11 cellular contexts compared by ENCODE assay signal in genomic region chr1:159055181-159055621, GRCh38. TPM values are rescaled to one million over a fixed set of nuclear protein-coding genes. Genes with fewer than 3 reads are reported as not detected.
DNase-seq lines count a peak whose midpoint lies in the region; ATAC-seq lines count a peak whose summit lies in the region.
"Had no signal": no experiment of that assay in that cellular context is flagged by ENCODE, and none has a peak within 500 bp of the region (broad histone marks: within the 10 kb centered on the region; RNA-seq: fewer than 3 reads in every experiment).

No MANE protein-coding gene starts in this region.

- no peak overlapping the region for H3K4me3 ChIP-seq in naive thymus-derived CD4-positive, alpha-beta T cell (ENCODE audit: low read length)

- H3K4me1 Mint-ChIP-seq in T-helper 1 cell treated with Interleukin-12 subunit alpha and Interleukin-12 subunit beta and Interleukin-4 antibody, amounts not matched to agents 30 μg/mL and 1 μg/mL, for 36 hours (ENCODE audit: low read depth), result peaks cover 32% of the 10 kb centered on the region
- peaks cover 15 to 49% (median 28%) of the 10 kb centered on the region in 7 donors for H3K4me1 Mint-ChIP-seq in naive thymus-derived CD4-positive, alpha-beta T cell

- peaks cover 17 to 60% (median 47%) of the 10 kb centered on the region in 3 experiments for H3K36me3 ChIP-seq in naive thymus-derived CD4-positive, alpha-beta T cell (ENCODE audit: control insufficient read depth in 2 of 3, insufficient read depth in 3 of 3, low read length in 3 of 3)

- H3K27me3 ChIP-seq in naive thymus-derived CD4-positive, alpha-beta T cell (ENCODE audit: control insufficient read depth in 2 of 2, insufficient read depth in 2 of 2, low read length in 2 of 2), result no peaks in the 10 kb centered on the region

- DNase-seq in T-helper 1 cell (no peak), NOMO-1 treated with DMSO at 0.1 percent for 48 hours (lab: John Stamatoyannopoulos, UW; ENCODE audit: unreplicated experiment) (peak; percentile 88), hypothalamus (lab: John Stamatoyannopoulos, UW) (no peak), D341Med (ENCODE audit: low spot score) (no peak)
- no peak for DNase-seq in activated naive CD4-positive, alpha-beta T cell treated with anti-CD3 and anti-CD28 coated beads, Interleukin-2, amount 50 U/mL, for 72 hours (ENCODE audit: low spot score in 2 of 2)
- DNase-seq in naive thymus-derived CD4-positive, alpha-beta T cell, result no peak
- DNase-seq in stimulated activated CD4-positive, alpha-beta T cell treated with anti-CD3 and anti-CD28 coated beads, Interleukin-2, amount 100 ng/mL, for 24 hours, result no peak
- DNase-seq: Karpas-422, retina had no signal

- CTCF ChIA-PET in naive thymus-derived CD4-positive, alpha-beta T cell (lab: Charles Lee), result interaction anchor here (1.0 kb wide), 1 partner anchor 16 kb away, joined by 3 read pairs; no protein-coding TSS in a partner anchor

- no peaks in the 10 kb centered on the region for H3K9me3 Mint-ChIP-seq in T-helper 1 cell treated with Interleukin-12 subunit alpha and Interleukin-12 subunit beta and Interleukin-4 antibody, amounts not matched to agents 30 μg/mL and 1 μg/mL, for 36 hours
- H3K9me3 Mint-ChIP-seq in activated naive CD4-positive, alpha-beta T cell treated with anti-CD3 and anti-CD28 coated beads, Interleukin-2, amount 50 U/mL, for 72 hours, result no peaks in the 10 kb centered on the region
- H3K9me3 Mint-ChIP-seq in naive thymus-derived CD4-positive, alpha-beta T cell, result no peaks in the 10 kb centered on the region

- H3K27me3 Mint-ChIP-seq in T-helper 1 cell treated with Interleukin-12 subunit alpha and Interleukin-12 subunit beta and Interleukin-4 antibody, amounts not matched to agents 30 μg/mL and 1 μg/mL, for 36 hours (ENCODE audit: low read depth), result no peaks in the 10 kb centered on the region
- H3K27me3 Mint-ChIP-seq in naive thymus-derived CD4-positive, alpha-beta T cell, result no peaks in the 10 kb centered on the region

- no peak for ATAC-seq in activated naive CD4-positive, alpha-beta T cell treated with anti-CD3 and anti-CD28 coated beads, Interleukin-2, amount 50 U/mL, for 72 hours
- peak; percentile 45 for ATAC-seq in naive thymus-derived CD4-positive, alpha-beta T cell
- ATAC-seq: HCT116 had no signal

- peak overlapping the region; percentile 58 for H3K27ac Mint-ChIP-seq in T-helper 1 cell treated with Interleukin-12 subunit alpha and Interleukin-12 subunit beta and Interleukin-4 antibody, amounts not matched to agents 30 μg/mL and 1 μg/mL, for 36 hours
- peak overlapping the region; percentile 39 to 65 for H3K27ac Mint-ChIP-seq in activated naive CD4-positive, alpha-beta T cell treated with anti-CD3 and anti-CD28 coated beads, Interleukin-2, amount 50 U/mL, for 72 hours
- H3K27ac Mint-ChIP-seq in naive thymus-derived CD4-positive, alpha-beta T cell, result peak overlapping the region in 7 of 9 donors; percentile 3 to 70 (median 43)

- H3K9me3 ChIP-seq in naive thymus-derived CD4-positive, alpha-beta T cell (ENCODE audit: control insufficient read depth in 2 of 3, low read length in 3 of 3), result no peaks in the 10 kb centered on the region

- peaks cover 0 to 12% of the 10 kb centered on the region in 2 donors for H3K4me1 ChIP-seq in naive thymus-derived CD4-positive, alpha-beta T cell (ENCODE audit: control insufficient read depth in 2 of 2, insufficient read depth in 2 of 2, low read length in 2 of 2)

- POLR2A ChIA-PET in naive thymus-derived CD4-positive, alpha-beta T cell (lab: Charles Lee), result interaction anchor here (0.8 kb wide), 1 partner anchor 12 kb away, joined by 3 read pairs; no protein-coding TSS in a partner anchor

- peaks cover 60% of the 10 kb centered on the region for H3K36me3 Mint-ChIP-seq in T-helper 1 cell treated with Interleukin-12 subunit alpha and Interleukin-12 subunit beta and Interleukin-4 antibody, amounts not matched to agents 30 μg/mL and 1 μg/mL, for 36 hours (ENCODE audit: low read depth)
- peaks cover 38 to 54% of the 10 kb centered on the region in 2 donors for H3K36me3 Mint-ChIP-seq in activated naive CD4-positive, alpha-beta T cell treated with anti-CD3 and anti-CD28 coated beads, Interleukin-2, amount 50 U/mL, for 72 hours
- H3K36me3 Mint-ChIP-seq in naive thymus-derived CD4-positive, alpha-beta T cell, result peaks cover 23 to 58% (median 48%) of the 10 kb centered on the region in 5 donors

- H3K27ac ChIP-seq in naive thymus-derived CD4-positive, alpha-beta T cell (ENCODE audit: low read depth, low read length), result no peak overlapping the region

- no peak overlapping the region for H3K4me3 Mint-ChIP-seq in T-helper 1 cell treated with Interleukin-12 subunit alpha and Interleukin-12 subunit beta and Interleukin-4 antibody, amounts not matched to agents 30 μg/mL and 1 μg/mL, for 36 hours
- H3K4me3 Mint-ChIP-seq in naive thymus-derived CD4-positive, alpha-beta T cell, result no peak overlapping the region

- intact Hi-C loops in naive thymus-derived CD4-positive, alpha-beta T cell (cut with micrococcal nuclease), result no loop called here

RNA-seq across cellular contexts. Expression of gene AIM2, which starts 21.4 kb away (rescaled TPM):
- total RNA-seq in activated naive CD4-positive, alpha-beta T cell treated with anti-CD3 and anti-CD28 coated beads, Interleukin-2, amount 50 U/mL, for 72 hours, result 10 to 100 TPM; 14.4 to 23.6 TPM
- total RNA-seq in naive thymus-derived CD4-positive, alpha-beta T cell, result 1 to 10 TPM in 2 of 5 experiments, under 1 TPM in 2, not detected in 1; 0.32 to 8.8 (median 2.1) TPM
- not detected for polyA plus RNA-seq in naive thymus-derived CD4-positive, alpha-beta T cell

RNA-seq across cellular contexts. Expression of gene IFI16, which starts 45.5 kb away (rescaled TPM):
- total RNA-seq in activated naive CD4-positive, alpha-beta T cell treated with anti-CD3 and anti-CD28 coated beads, Interleukin-2, amount 50 U/mL, for 72 hours, result 100 to 1,000 TPM; 226 to 314 TPM
- total RNA-seq in naive thymus-derived CD4-positive, alpha-beta T cell, result 100 to 1,000 TPM in 2 of 5 experiments, 10 to 100 TPM in 3; 42.4 to 307 (median 96.0) TPM
- 10 to 100 TPM; 46.1 to 48.0 TPM for polyA plus RNA-seq in naive thymus-derived CD4-positive, alpha-beta T cell
